Comparison of ENCODE assay signal across 1 cellular context in genomic region chr14:76151398-76152332, GRCh38.
TF ChIP-seq lines count a peak whose summit lies in the region.

GPATCH2L (plus strand) TSS chr14:76151922; CDS start chr14:76154364, 2,442 bp downstream.

TF ChIP-seq in GM12878, 131 proteins besides CTCF, POLR2A, EP300 and RAD21 (continued from another document):
- TF ChIP-seq, protein P1, sequence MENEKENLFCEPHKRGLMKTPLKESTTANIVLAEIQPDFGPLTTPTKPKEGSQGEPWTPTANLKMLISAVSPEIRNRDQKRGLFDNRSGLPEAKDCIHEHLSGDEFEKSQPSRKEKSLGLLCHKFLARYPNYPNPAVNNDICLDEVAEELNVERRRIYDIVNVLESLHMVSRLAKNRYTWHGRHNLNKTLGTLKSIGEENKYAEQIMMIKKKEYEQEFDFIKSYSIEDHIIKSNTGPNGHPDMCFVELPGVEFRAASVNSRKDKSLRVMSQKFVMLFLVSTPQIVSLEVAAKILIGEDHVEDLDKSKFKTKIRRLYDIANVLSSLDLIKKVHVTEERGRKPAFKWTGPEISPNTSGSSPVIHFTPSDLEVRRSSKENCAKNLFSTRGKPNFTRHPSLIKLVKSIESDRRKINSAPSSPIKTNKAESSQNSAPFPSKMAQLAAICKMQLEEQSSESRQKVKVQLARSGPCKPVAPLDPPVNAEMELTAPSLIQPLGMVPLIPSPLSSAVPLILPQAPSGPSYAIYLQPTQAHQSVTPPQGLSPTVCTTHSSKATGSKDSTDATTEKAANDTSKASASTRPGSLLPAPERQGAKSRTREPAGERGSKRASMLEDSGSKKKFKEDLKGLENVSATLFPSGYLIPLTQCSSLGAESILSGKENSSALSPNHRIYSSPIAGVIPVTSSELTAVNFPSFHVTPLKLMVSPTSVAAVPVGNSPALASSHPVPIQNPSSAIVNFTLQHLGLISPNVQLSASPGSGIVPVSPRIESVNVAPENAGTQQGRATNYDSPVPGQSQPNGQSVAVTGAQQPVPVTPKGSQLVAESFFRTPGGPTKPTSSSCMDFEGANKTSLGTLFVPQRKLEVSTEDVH (IDR thresholded peaks at IDR 0.05; ENCODE audit: low read depth, partially characterized antibody), result no peak
- TF ChIP-seq MTA2 (IDR thresholded peaks at IDR 0.05; ENCODE audit: low read depth), result no peak
- no peak for TF ChIP-seq TCF7 (IDR thresholded peaks at IDR 0.05; ENCODE audit: borderline replicate concordance)
- TF ChIP-seq, protein P2, sequence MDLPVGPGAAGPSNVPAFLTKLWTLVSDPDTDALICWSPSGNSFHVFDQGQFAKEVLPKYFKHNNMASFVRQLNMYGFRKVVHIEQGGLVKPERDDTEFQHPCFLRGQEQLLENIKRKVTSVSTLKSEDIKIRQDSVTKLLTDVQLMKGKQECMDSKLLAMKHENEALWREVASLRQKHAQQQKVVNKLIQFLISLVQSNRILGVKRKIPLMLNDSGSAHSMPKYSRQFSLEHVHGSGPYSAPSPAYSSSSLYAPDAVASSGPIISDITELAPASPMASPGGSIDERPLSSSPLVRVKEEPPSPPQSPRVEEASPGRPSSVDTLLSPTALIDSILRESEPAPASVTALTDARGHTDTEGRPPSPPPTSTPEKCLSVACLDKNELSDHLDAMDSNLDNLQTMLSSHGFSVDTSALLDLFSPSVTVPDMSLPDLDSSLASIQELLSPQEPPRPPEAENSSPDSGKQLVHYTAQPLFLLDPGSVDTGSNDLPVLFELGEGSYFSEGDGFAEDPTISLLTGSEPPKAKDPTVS (IDR thresholded peaks at IDR 0.05; ENCODE audit: low read depth, low read length), result no peak
